In the genomic region with DNA sequence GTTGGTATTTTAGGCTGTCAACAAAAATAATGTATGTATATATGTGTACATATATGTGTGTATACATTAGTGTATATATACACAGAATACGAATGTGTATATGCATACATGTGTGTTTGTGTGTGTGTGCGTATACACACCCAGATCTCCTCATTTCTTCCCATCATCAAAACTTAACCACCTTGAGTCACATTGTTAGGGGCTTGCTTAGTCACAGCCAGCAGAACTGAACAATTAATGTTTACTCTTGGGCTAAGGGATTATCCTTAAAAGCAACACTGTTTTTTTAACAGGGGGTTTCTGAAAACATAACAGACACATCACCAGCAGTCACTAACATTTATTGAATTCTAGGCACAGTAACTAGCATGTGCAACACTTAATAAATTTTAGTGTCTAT, we compare ENCODE assay signal across 20 cellular contexts.
DNase-seq lines count a peak whose midpoint lies in the region; ATAC-seq, FAIRE-seq and TF ChIP-seq lines count a peak whose summit lies in the region.
"Had no signal": no experiment of that assay in that cellular context is flagged by ENCODE, and none has a peak within 500 bp of the region (broad histone marks: within the 10 kb centered on the region; RNA-seq: fewer than 3 reads in every experiment).

No MANE protein-coding gene starts in this region.

- H3K4me1 Mint-ChIP-seq in CD4-positive, CD25-positive, alpha-beta regulatory T cell = peaks cover 58 to 77% (median 65%) of the 10 kb centered on the region in 4 donors
- H3K4me1 Mint-ChIP-seq in CD4-positive, alpha-beta T cell (ENCODE audit: low read depth) = peaks cover 43% of the 10 kb centered on the region
- H3K4me1 Mint-ChIP-seq in T-helper 17 cell = peaks cover 33% of the 10 kb centered on the region
- H3K4me1 Mint-ChIP-seq in endodermal cell = peaks cover 14% of the 10 kb centered on the region

- peak overlapping the region; percentile 18 for H3K9ac ChIP-seq in endodermal cell (ENCODE audit: extremely low read depth, low read length, poor library complexity, severe bottlenecking)
- H3K9ac ChIP-seq: GM23248 had no signal

- peak overlapping the region; percentile 13 to 64 (median 24) for H3K4me3 Mint-ChIP-seq in CD4-positive, CD25-positive, alpha-beta regulatory T cell
- no peak overlapping the region for H3K4me3 Mint-ChIP-seq in CD4-positive, alpha-beta T cell
- H3K4me3 Mint-ChIP-seq in T-helper 17 cell (peak overlapping the region; percentile 16), endodermal cell (no peak overlapping the region)

- H3K27me3 ChIP-seq in CD4-positive, CD25-positive, alpha-beta regulatory T cell (ENCODE audit: control insufficient read depth, insufficient read depth, low read length) = no peaks in the 10 kb centered on the region
- no peaks in the 10 kb centered on the region for H3K27me3 ChIP-seq in CD4-positive, alpha-beta T cell (ENCODE audit: control insufficient read depth, insufficient read depth, low read length)
- H3K27me3 ChIP-seq in endodermal cell (ENCODE audit: control insufficient read depth, insufficient read depth, low read length, poor library complexity, severe bottlenecking) = no peaks in the 10 kb centered on the region
- no peaks in the 10 kb centered on the region for H3K27me3 ChIP-seq in aorta (ENCODE audit: control insufficient read depth in 1 of 2, insufficient read depth in 2 of 2, low read length in 1 of 2)

- intact Hi-C loops in CD4-positive, alpha-beta T cell (cut with DNase I, micrococcal nuclease) = no loop called here
- intact Hi-C loops in aorta (cut with DNase I) = loop anchor here in 1 of 2 donors (10.0 kb wide), 1 partner anchor 81 kb away; no protein-coding TSS in a partner anchor

- no peak for ATAC-seq in CD4-positive, CD25-positive, alpha-beta regulatory T cell (ENCODE audit: low read depth in 2 of 2)
- no peak for ATAC-seq in CD4-positive, alpha-beta T cell (ENCODE audit: poor library complexity)
- ATAC-seq in T-helper 17 cell = no peak
- no peak for ATAC-seq in aorta (ENCODE audit: low FRiP score)

- H3K4me3 ChIP-seq in CD4-positive, CD25-positive, alpha-beta regulatory T cell (ENCODE audit: low read depth, low read length) = peak overlapping the region; percentile 57
- H3K4me3 ChIP-seq in endodermal cell (ENCODE audit: low read length) (no peak overlapping the region), aorta (ENCODE audit: low read length in 2 of 2) (no peak overlapping the region)
- H3K4me3 ChIP-seq: GM23248, HAP-1, PC-9 had no signal

- no peak for DNase-seq in CD4-positive, CD25-positive, alpha-beta regulatory T cell
- no peak for DNase-seq in CD4-positive, alpha-beta T cell
- no peak for DNase-seq in T-helper 17 cell
- DNase-seq in endodermal cell = no peak
- DNase-seq in aorta = no peak
- DNase-seq in NCI-H1930 (lab: John Stamatoyannopoulos, UW) = no peak
- no peak for DNase-seq in NCI-H1092 treated with DMSO at 0.1 percent for 48 hours (lab: John Stamatoyannopoulos, UW)
- no peak for DNase-seq in RCC 7860 (ENCODE audit: low spot score)
- DNase-seq: ACHN, C1 segment of cervical spinal cord, GDM1, GM23248, NCI-H1694 treated with DMSO at 0.1 percent for 48 hours, NCI-H226, NCI-H524 treated with DMSO at 0.1 percent for 48 hours, PC-9, SW 1271 had no signal

- peaks cover under 1% of the 10 kb centered on the region for H3K36me3 ChIP-seq in CD4-positive, CD25-positive, alpha-beta regulatory T cell (ENCODE audit: control insufficient read depth, insufficient read depth, low read length)
- H3K36me3 ChIP-seq in endodermal cell (ENCODE audit: control insufficient read depth, insufficient read depth, low read length) (no peaks in the 10 kb centered on the region), aorta (ENCODE audit: control insufficient read depth in 1 of 2, insufficient read depth in 2 of 2, low read length in 1 of 2) (no peaks in the 10 kb centered on the region)
- H3K36me3 ChIP-seq: HAP-1 had no signal

- H3K9me3 Mint-ChIP-seq in CD4-positive, CD25-positive, alpha-beta regulatory T cell = peaks cover 0 to 4% (median 0%) of the 10 kb centered on the region in 7 donors
- no peaks in the 10 kb centered on the region for H3K9me3 Mint-ChIP-seq in CD4-positive, alpha-beta T cell
- no peaks in the 10 kb centered on the region for H3K9me3 Mint-ChIP-seq in endodermal cell

- H3K36me3 Mint-ChIP-seq in CD4-positive, CD25-positive, alpha-beta regulatory T cell = peaks cover 25% of the 10 kb centered on the region
- peaks cover 25% of the 10 kb centered on the region for H3K36me3 Mint-ChIP-seq in CD4-positive, alpha-beta T cell (ENCODE audit: low read depth)
- H3K36me3 Mint-ChIP-seq in T-helper 17 cell (ENCODE audit: low read depth) (peaks cover 6% of the 10 kb centered on the region), endodermal cell (ENCODE audit: low read depth) (no peaks in the 10 kb centered on the region)

- no peak for TF ChIP-seq CTCF in CD4-positive, alpha-beta T cell (IDR thresholded peaks at IDR 0.05)
- TF ChIP-seq CTCF in endodermal cell (conservative IDR thresholded peaks at IDR 0.05) = no peak

- peak overlapping the region in 2 of 3 donors; percentile 62 to 63 for H3K27ac Mint-ChIP-seq in CD4-positive, CD25-positive, alpha-beta regulatory T cell
- H3K27ac Mint-ChIP-seq in CD4-positive, alpha-beta T cell = peak overlapping the region; percentile 5
- H3K27ac Mint-ChIP-seq in T-helper 17 cell (peak overlapping the region; percentile 66), endodermal cell (no peak overlapping the region)

- FAIRE-seq in RCC 7860 (lab: Jason Lieb, UNC) = no peak
- FAIRE-seq: HTR-8/SVneo had no signal

- no peaks in the 10 kb centered on the region for H3K27me3 Mint-ChIP-seq in CD4-positive, CD25-positive, alpha-beta regulatory T cell
- H3K27me3 Mint-ChIP-seq in CD4-positive, alpha-beta T cell = no peaks in the 10 kb centered on the region
- H3K27me3 Mint-ChIP-seq in T-helper 17 cell (no peaks in the 10 kb centered on the region), endodermal cell (ENCODE audit: insufficient read depth) (no peaks in the 10 kb centered on the region)

- H3K27ac ChIP-seq in CD4-positive, CD25-positive, alpha-beta regulatory T cell (ENCODE audit: insufficient read depth, low read length, poor library complexity, severe bottlenecking) = peak overlapping the region; percentile 49
- no peak overlapping the region for H3K27ac ChIP-seq in CD4-positive, alpha-beta T cell (ENCODE audit: low read depth, low read length)
- H3K27ac ChIP-seq in endodermal cell (ENCODE audit: low read depth, low read length) (no peak overlapping the region), aorta (ENCODE audit: low read depth in 1 of 2, low read length in 2 of 2) (no peak overlapping the region)
- H3K27ac ChIP-seq: GM23248, HL-60, PC-9 had no signal

- no peaks in the 10 kb centered on the region for H3K9me3 ChIP-seq in CD4-positive, CD25-positive, alpha-beta regulatory T cell (ENCODE audit: control insufficient read depth in 2 of 2, low read length in 2 of 2)
- no peaks in the 10 kb centered on the region for H3K9me3 ChIP-seq in CD4-positive, alpha-beta T cell (ENCODE audit: control insufficient read depth, low read length)
- H3K9me3 ChIP-seq in T-helper 17 cell (ENCODE audit: control insufficient read depth, low read length, poor library complexity, severe bottlenecking) (no peaks in the 10 kb centered on the region), endodermal cell (ENCODE audit: control insufficient read depth, low read length) (no peaks in the 10 kb centered on the region), aorta (ENCODE audit: control insufficient read depth, low read length) (no peaks in the 10 kb centered on the region)
- H3K9me3 ChIP-seq: HAP-1 had no signal

- peaks cover 41% of the 10 kb centered on the region for H3K4me1 ChIP-seq in CD4-positive, CD25-positive, alpha-beta regulatory T cell (ENCODE audit: control insufficient read depth, insufficient read depth, low read length, poor library complexity, severe bottlenecking)
- H3K4me1 ChIP-seq in endodermal cell (ENCODE audit: control insufficient read depth, insufficient read depth, low read length) (no peaks in the 10 kb centered on the region), aorta (ENCODE audit: control insufficient read depth in 1 of 2, insufficient read depth in 2 of 2, low read length in 2 of 2) (no peaks in the 10 kb centered on the region)

- CTCF ChIA-PET in CD4-positive, alpha-beta T cell (lab: Charles Lee) = no interaction called here

- WGBS in endodermal cell (ENCODE audit: insufficient coverage in 1 of 2, insufficient read length in 1 of 2), 2 experiments = no CpG with 5 or more reads among the region's 2 CpGs
- 91 to 98% methylated on average over 2 of the region's 2 CpGs for WGBS in aorta, 2 donors

- POLR2A ChIA-PET in CD4-positive, alpha-beta T cell (lab: Charles Lee) = no interaction called here

Comparison
In these comparisons a context has a peak if more than half of its experiments do, and no peak if none do; other contexts are left out.
1. H3K4me3 Mint-ChIP-seq: peak in CD4-positive, CD25-positive, alpha-beta regulatory T cell (4 of 4) and T-helper 17 cell (single experiment); none in CD4-positive, alpha-beta T cell (single experiment) and endodermal cell (single experiment).